Comparison of ENCODE assay signal across 13 cellular contexts in the genomic region with DNA sequence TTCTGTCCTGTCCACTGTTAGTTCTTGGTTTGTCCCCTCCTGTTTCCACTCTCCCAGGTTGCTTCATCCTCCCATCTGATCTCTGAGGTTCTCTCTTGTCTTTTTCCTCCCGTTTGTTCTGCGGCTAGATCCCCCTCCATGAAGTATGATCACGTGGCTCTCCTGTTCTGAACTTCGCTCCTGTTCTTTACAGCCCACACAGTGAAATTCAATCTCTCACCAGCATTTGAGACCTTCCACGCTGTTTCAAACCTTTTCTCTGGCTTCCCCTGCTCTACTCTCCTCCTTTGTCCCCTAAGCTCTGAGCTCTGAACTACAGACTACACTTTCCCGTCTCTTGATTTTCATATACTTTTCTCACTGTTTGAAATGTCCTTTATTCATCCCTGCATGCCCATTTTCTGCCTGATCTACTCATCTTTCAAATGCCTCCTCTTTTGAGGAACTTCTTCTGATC.
A peak's percentile ranks its signal among the peaks of the same experiment; 100 is the strongest.
DNase-seq lines count a peak whose midpoint lies in the region; ATAC-seq, FAIRE-seq and TF ChIP-seq lines count a peak whose summit lies in the region.
"Had no signal": no experiment of that assay in that cellular context is flagged by ENCODE, and none has a peak within 500 bp of the region (broad histone marks: within the 10 kb centered on the region; RNA-seq: fewer than 3 reads in every experiment).

No MANE protein-coding gene starts in this region.

- intact Hi-C loops in adrenal gland (cut with DNase I) (loop anchor here in 1 of 2 donors (10.0 kb wide), 1 partner anchor 143 kb away; no protein-coding TSS in a partner anchor), left cardiac atrium (cut with DNase I) (loop anchor here (5.0 to 10.0 kb wide), 2 partner anchors 83 to 145 kb away; partner anchors contain the start of gene OSBPL6 (in 1 of the 2))

- H3K27me3 ChIP-seq in adrenal gland = no peaks in the 10 kb centered on the region
- H3K27me3 ChIP-seq: left lung, spleen had no signal

- no peak overlapping the region for H3K27ac ChIP-seq in adrenal gland
- H3K27ac ChIP-seq: left lung, spleen had no signal

- ATAC-seq in left cardiac atrium (no peak), GM21825 (IDR thresholded peaks at IDR 0.05; ENCODE audit: unreplicated experiment) (no peak)
- ATAC-seq: left lung; stimulated activated naive B cell treated with anti-CD40 and anti-IgM and Interleukin-4, amounts not matched to agents 10 μg/mL and 1 μg/mL and 100 μg/mL, for 72 hours had no signal

- no peak for TF ChIP-seq CTCF in adrenal gland (IDR thresholded peaks at IDR 0.05)

- no peaks in the 10 kb centered on the region for H3K36me3 ChIP-seq in adrenal gland (replicated peaks in 1 of 2)
- H3K36me3 ChIP-seq: left lung, spleen had no signal

- peak; percentile 5 for DNase-seq in HTR-8/SVneo (ENCODE audit: insufficient read length, low spot score)
- DNase-seq in SK-N-DZ (ENCODE audit: low spot score) = peak; percentile 17
- DNase-seq in iPS-NIHi11 (ENCODE audit: low spot score) = peak; percentile 27
- peak; percentile 23 for DNase-seq in retina
- no peak for DNase-seq in adrenal gland
- DNase-seq in left cardiac atrium = no peak
- DNase-seq in A172 (ENCODE audit: low spot score) = no peak
- DNase-seq: activated naive CD4-positive, alpha-beta T cell treated with anti-CD3 and anti-CD28 coated beads for 36 hours; left lung; spleen; stimulated activated naive B cell treated with anti-CD40 and anti-IgM and Interleukin-4, amounts not matched to agents 10 μg/mL and 1 μg/mL and 100 μg/mL, for 72 hours had no signal

- H3K4me3 ChIP-seq in adrenal gland = no peak overlapping the region
- H3K4me3 ChIP-seq: left lung, spleen had no signal

- H3K9me3 ChIP-seq in adrenal gland (replicated peaks in 1 of 3) = no peaks in the 10 kb centered on the region
- H3K9me3 ChIP-seq: left lung, spleen had no signal

- no peak for FAIRE-seq in HTR-8/SVneo (lab: Jason Lieb, UNC)
- FAIRE-seq: endothelial cell of umbilical vein had no signal

- no peak for TF ChIP-seq POLR2A in adrenal gland (IDR thresholded peaks at IDR 0.05)

- no peaks in the 10 kb centered on the region for H3K4me1 ChIP-seq in adrenal gland (replicated peaks in 1 of 2)
- H3K4me1 ChIP-seq: left lung had no signal

- WGBS in adrenal gland, 4 donors = 38 to 50% (median 44%) methylated on average over 6 of the region's 6 CpGs

Comparison
In these comparisons a context has a peak if more than half of its experiments do, and no peak if none do; other contexts are left out.
1. DNase-seq: peak in HTR-8/SVneo (single experiment), SK-N-DZ (single experiment), iPS-NIHi11 (single experiment) and retina (single experiment); none in adrenal gland (0 of 7), left cardiac atrium (single experiment) and A172 (single experiment).